ENCODE assay signal across 9 cellular contexts in genomic region chr12:121799175-121799841, GRCh38. TPM values are rescaled to one million over a fixed set of nuclear protein-coding genes. Genes with fewer than 3 reads are reported as not detected.
DNase-seq lines count a peak whose midpoint lies in the region; ATAC-seq and TF ChIP-seq lines count a peak whose summit lies in the region.
"Had no signal": no experiment of that assay in that cellular context is flagged by ENCODE, and none has a peak within 500 bp of the region (broad histone marks: within the 10 kb centered on the region; RNA-seq: fewer than 3 reads in every experiment).

No MANE protein-coding gene starts in this region.

- H3K4me1 ChIP-seq in body of pancreas (peaks cover 64% of the 10 kb centered on the region), rectal smooth muscle tissue (ENCODE audit: control insufficient read depth, insufficient read depth, low read length) (peaks cover 45% of the 10 kb centered on the region)

- H3K27ac ChIP-seq in body of pancreas (peak overlapping the region; percentile 96 to 100 (median 100)), rectal smooth muscle tissue (ENCODE audit: low read depth, low read length) (peak overlapping the region; percentile 98)

- TF ChIP-seq POLR2A in body of pancreas (IDR thresholded peaks at IDR 0.05): no peak

- H3K4me3 ChIP-seq in GM08714 (ENCODE audit: low read length) (peak overlapping the region; percentile 95; the same call in 1 of the 2 replicates), body of pancreas (no peak overlapping the region), rectal smooth muscle tissue (ENCODE audit: low read length) (peak overlapping the region; percentile 92)

- H3K9me3 ChIP-seq in body of pancreas: no peaks in the 10 kb centered on the region

- peak; percentile 81 for DNase-seq in NCI-H1105 treated with DMSO at 0.1 percent for 48 hours (lab: John Stamatoyannopoulos, UW)
- DNase-seq in SK-MEL-5 (ENCODE audit: low read depth, low spot score): peak; percentile 77
- DNase-seq in body of pancreas: peak; percentile 60 to 79 (median 72)
- peak in 44 of 51 donors; percentile 8 to 75 (median 45) for DNase-seq in hypothalamus (lab: John Stamatoyannopoulos, UW)
- no peak for DNase-seq in amniotic stem cell (lab: John Stamatoyannopoulos, UW)
- no peak for DNase-seq in T1000 (lab: John Stamatoyannopoulos, UW)

- in situ Hi-C loops in SK-MEL-5 (cut with HindIII; ENCODE audit: low pct_unique_long_range_greater_than_20kb, low sequenced_read_pairs): no loop called here

- peak; percentile 8 for ATAC-seq in body of pancreas

- H3K36me3 ChIP-seq in body of pancreas (replicated peaks in 1 of 2; ENCODE audit: insufficient read depth in 1 of 2, low read depth in 2 of 2): no peaks in the 10 kb centered on the region
- peaks cover 3% of the 10 kb centered on the region for H3K36me3 ChIP-seq in rectal smooth muscle tissue (ENCODE audit: control insufficient read depth, insufficient read depth, low read length)

- no peak for TF ChIP-seq CTCF in body of pancreas (IDR thresholded peaks at IDR 0.05)

- intact Hi-C loops in body of pancreas (cut with DNase I): loop anchor here (10.0 kb wide), 1 partner anchor 85 kb away; the partner anchor contains the start of gene PSMD9

- H3K9ac ChIP-seq in rectal smooth muscle tissue (ENCODE audit: low read length): peak overlapping the region; percentile 45

- WGBS in body of pancreas, 2 donors: 10 to 18% methylated on average over 11 to 28 of the region's 30 CpGs

- H3K27me3 ChIP-seq in body of pancreas: no peaks in the 10 kb centered on the region
- no peaks in the 10 kb centered on the region for H3K27me3 ChIP-seq in rectal smooth muscle tissue (ENCODE audit: control insufficient read depth, insufficient read depth, low read length)

RNA-seq across cellular contexts. Expression of gene SETD1B, which starts 4.5 kb away (rescaled TPM):
- total RNA-seq in SK-MEL-5 (2014; rRNA removed; shearing (Covaris generic)): 2.0 TPM in 2 replicates
- polyA plus RNA-seq in SK-MEL-5 (2015; cell fraction: cytosol; rRNA removed): 10.4 and 14.4 TPM in 2 replicates
- polyA plus RNA-seq in SK-MEL-5 (2015; cell fraction: nucleus; rRNA removed): 9.5 and 10.0 TPM in 2 replicates
- 10 to 100 TPM in 1 of 2 donors, 1 to 10 TPM in 1; 9.1 to 15.8 TPM for total RNA-seq in body of pancreas

RNA-seq across cellular contexts. Expression of gene RHOF, which starts 5.8 kb away (rescaled TPM):
- 5.3 and 5.7 TPM in 2 replicates for total RNA-seq in SK-MEL-5 (2014; rRNA removed; shearing (Covaris generic))
- 10.6 and 14.6 TPM in 2 replicates for polyA plus RNA-seq in SK-MEL-5 (2015; cell fraction: cytosol; rRNA removed)
- 41.4 and 61.9 TPM in 2 replicates for polyA plus RNA-seq in SK-MEL-5 (2015; cell fraction: nucleus; rRNA removed)
- 10 to 100 TPM in 1 of 2 donors, 1 to 10 TPM in 1; 9.9 to 10.2 TPM for total RNA-seq in body of pancreas

RNA-seq across cellular contexts. Expression of gene HPD, which starts 59.4 kb away (rescaled TPM):
- not detected in 2 replicates for total RNA-seq in SK-MEL-5 (2014; rRNA removed; shearing (Covaris generic))
- polyA plus RNA-seq in SK-MEL-5 (2015; cell fraction: cytosol; rRNA removed): 0.07 TPM in 1 of 2 replicates, not detected in the other
- polyA plus RNA-seq in SK-MEL-5 (2015; cell fraction: nucleus; rRNA removed): not detected in 2 replicates
- total RNA-seq in body of pancreas: 1 to 10 TPM; 3.0 to 5.7 TPM
- total RNA-seq: dermis microvascular lymphatic vessel endothelial cell had no signal

Comparison
In these comparisons a context has a peak if more than half of its experiments do, and no peak if none do; other contexts are left out.
1. H3K4me3 ChIP-seq: peak in GM08714 (single experiment) and rectal smooth muscle tissue (single experiment); none in body of pancreas (0 of 2).
2. DNase-seq: peak in NCI-H1105 treated with DMSO at 0.1 percent for 48 hours (single experiment), SK-MEL-5 (single experiment), body of pancreas (4 of 4) and hypothalamus (44 of 51); none in amniotic stem cell (single experiment) and T1000 (single experiment).